15 cellular contexts compared by ENCODE assay signal in genomic region chr7:26363465-26363864, GRCh38.
DNase-seq lines count a peak whose midpoint lies in the region; ATAC-seq, FAIRE-seq and TF ChIP-seq lines count a peak whose summit lies in the region.
"Had no signal": no experiment of that assay in that cellular context is flagged by ENCODE, and none has a peak within 500 bp of the region (broad histone marks: within the 10 kb centered on the region; RNA-seq: fewer than 3 reads in every experiment).

No MANE protein-coding gene starts in this region.

- H3K27me3 Mint-ChIP-seq in natural killer cell (ENCODE audit: low read depth in 2 of 2) = no peaks in the 10 kb centered on the region
- H3K27me3 Mint-ChIP-seq: CD4-positive, CD25-positive, alpha-beta regulatory T cell had no signal

- POLR2A ChIA-PET in HepG2 (lab: Yijun Ruan, JAX) = interaction anchor here (0.7 to 1.7 kb wide), 4 partner anchors 15 to 164 kb away, joined by 3 to 9 read pairs (median 4); partner anchors contain the start of gene SNX10

- intact Hi-C loops in HepG2 (cut with micrococcal nuclease; ENCODE audit: unreplicated experiment) = no loop called here
- intact Hi-C loops in natural killer cell (cut with micrococcal nuclease) = no loop called here

- H3K36me3 Mint-ChIP-seq in natural killer cell = no peaks in the 10 kb centered on the region

- peaks cover 2 to 25% of the 10 kb centered on the region in 2 experiments; a peak in 4 of 5 replicates for H3K36me3 ChIP-seq in HepG2 (replicated peaks in 1 of 2; ENCODE audit: control insufficient read depth in 1 of 2, insufficient read depth in 2 of 2, low read length in 2 of 2)
- H3K36me3 ChIP-seq: BLaER1 had no signal

- H3K9ac ChIP-seq in HepG2 (ENCODE audit: insufficient read depth, low read depth, low read length) = no peak overlapping the region
- H3K9ac ChIP-seq: BLaER1, GM23248 had no signal

- H3K9me3 Mint-ChIP-seq in natural killer cell = no peaks in the 10 kb centered on the region
- H3K9me3 Mint-ChIP-seq: CD4-positive, CD25-positive, alpha-beta regulatory T cell had no signal

- 9% methylated on average over 7 of the region's 7 CpGs for WGBS in HepG2 (ENCODE audit: low lambda C conversion rate)

- FAIRE-seq in G401.6 (lab: Jason Lieb, UNC) (peak; percentile 28), HepG2 (lab: Jason Lieb, UNC) (no peak)
- FAIRE-seq: H54, K562 had no signal

- peaks cover 5 to 7% of the 10 kb centered on the region in 2 donors for H3K4me1 Mint-ChIP-seq in natural killer cell

- DNase-seq in HepG2 (ENCODE audit: low spot score) (no peak), superior temporal gyrus (ENCODE audit: extremely low spot score) (peak; percentile 11), NCI-H446 treated with DMSO at 0.1 percent for 48 hours (lab: John Stamatoyannopoulos, UW) (no peak), natural killer cell (no peak), DMS 273 treated with DMSO at 0.1 percent for 48 hours (lab: John Stamatoyannopoulos, UW) (no peak)
- DNase-seq: CD4-positive, CD25-positive, alpha-beta regulatory T cell; DND-41; GM23248 had no signal

- no peak overlapping the region for H3K4me3 ChIP-seq in HepG2 (replicated peaks in 1 of 3; ENCODE audit: insufficient read depth in 1 of 3, low read depth in 2 of 3, low read length in 3 of 3)
- H3K4me3 ChIP-seq: BLaER1, GM23248, K562 had no signal

- H2AFZ ChIP-seq in HepG2 (ENCODE audit: low read length) = no peak overlapping the region
- H2AFZ ChIP-seq: GM23248 had no signal

- no peak overlapping the region for H3K4me3 Mint-ChIP-seq in natural killer cell
- H3K4me3 Mint-ChIP-seq: CD4-positive, CD25-positive, alpha-beta regulatory T cell had no signal

- TF ChIP-seq EP300 in HepG2 (IDR thresholded peaks at IDR 0.05; ENCODE audit: low read depth in 2 of 2, low read length in 2 of 2) (peak in 1 of 2 experiments; percentile 24; a peak in 1 of 4 replicates), HepG2 (CRISPR knock-in tag; IDR thresholded peaks at IDR 0.05; ENCODE audit: borderline replicate concordance) (no peak)

- peak overlapping the region; percentile 26 for H3K4me2 ChIP-seq in HepG2 (ENCODE audit: low read depth, low read length)
- H3K4me2 ChIP-seq: BLaER1 had no signal

- H3K27ac ChIP-seq in C4-2B = peak overlapping the region; percentile 57; the same call in 1 of the 2 replicates
- no peak overlapping the region for H3K27ac ChIP-seq in HepG2 (ENCODE audit: extremely low read length, insufficient read depth, low read length)
- H3K27ac ChIP-seq: BLaER1, GM23248, HL-60 had no signal

- no peaks in the 10 kb centered on the region for H4K20me1 ChIP-seq in HepG2 (ENCODE audit: insufficient read depth, low read length)
- H4K20me1 ChIP-seq: BLaER1 had no signal

- TF ChIP-seq CTCF in C4-2B (conservative IDR thresholded peaks at IDR 0.05) (no peak), HepG2 (CRISPR knock-in tag; IDR thresholded peaks at IDR 0.05) (no peak), natural killer cell (IDR thresholded peaks at IDR 0.05) (no peak)

- peaks cover 37% of the 10 kb centered on the region for H3K4me1 ChIP-seq in HepG2 (ENCODE audit: insufficient read depth, low read length)

- H3K79me2 ChIP-seq in HepG2 (ENCODE audit: insufficient read depth, low read length) = no peaks in the 10 kb centered on the region

- H3K27me3 ChIP-seq in HepG2 (ENCODE audit: control insufficient read depth in 1 of 2, insufficient read depth in 2 of 2, low read length in 2 of 2) = no peaks in the 10 kb centered on the region
- H3K27me3 ChIP-seq: BLaER1 had no signal

- CTCF ChIA-PET in HepG2 (lab: Yijun Ruan, JAX; ENCODE audit: low intra/inter-chr PET ratio, low total read pairs) = interaction anchor here (1.1 kb wide), 1 partner anchor 85 kb away, joined by 6 read pairs; no protein-coding TSS in a partner anchor

- no peaks in the 10 kb centered on the region for H3K9me3 ChIP-seq in HepG2 (ENCODE audit: low read length)
- H3K9me3 ChIP-seq: BLaER1 had no signal

- BruUV-seq in HepG2 (replicated peaks; lab: Mats Ljungman, UMichigan) = no TSS peak

- peak; percentile 53; the same call in 1 of the 3 replicates for ATAC-seq in HepG2
- ATAC-seq in natural killer cell = no peak
- ATAC-seq: HCT116, K562 had no signal

- TF ChIP-seq RAD21 in HepG2 (CRISPR knock-in tag; IDR thresholded peaks at IDR 0.05) = no peak

- H3K27ac Mint-ChIP-seq in natural killer cell = no peak overlapping the region
- H3K27ac Mint-ChIP-seq: CD4-positive, CD25-positive, alpha-beta regulatory T cell had no signal

- no peak for TF ChIP-seq POLR2A in HepG2 (IDR thresholded peaks at IDR 0.05; ENCODE audit: insufficient read depth in 1 of 2, low read depth in 2 of 2, low read length in 2 of 2)

- in situ Hi-C loops in HepG2 (cut with HindIII; ENCODE audit: extremely low pct_ligation_motif_present, low pct_unique_long_range_greater_than_20kb) = loop anchor here (10.0 kb wide), 1 partner anchor 159 kb away; the partner anchor contains the start of genes CBX3 and HNRNPA2B1

TF ChIP-seq in HepG2, 621 proteins besides CTCF, POLR2A, EP300 and RAD21 (continues in another document):
- TF ChIP-seq CREBL2 (CRISPR knock-in tag; IDR thresholded peaks at IDR 0.05; ENCODE audit: borderline replicate concordance) (no peak), FOXA3 (CRISPR knock-in tag; IDR thresholded peaks at IDR 0.05) (peak; percentile 82), ZNF7 (CRISPR knock-in tag; IDR thresholded peaks at IDR 0.05) (no peak), FOXA1 (IDR thresholded peaks at IDR 0.05) (0 out of 2 replicates have a peak, but pooled peaks have one; percentile 18), FOXA1 (CRISPR knock-in tag; IDR thresholded peaks at IDR 0.05) (no peak), SAP130 (CRISPR knock-in tag; IDR thresholded peaks at IDR 0.05; ENCODE audit: low read depth) (peak; percentile 27; the same call in 1 of the 2 replicates), ZBTB14 (CRISPR knock-in tag; IDR thresholded peaks at IDR 0.05) (no peak), ZFP1 (CRISPR knock-in tag; IDR thresholded peaks at IDR 0.05) (no peak), HMG20A (CRISPR knock-in tag; IDR thresholded peaks at IDR 0.05; ENCODE audit: borderline replicate concordance) (peak; percentile 63; the same call in 1 of the 2 replicates), ZNF615 (CRISPR knock-in tag; IDR thresholded peaks at IDR 0.05; ENCODE audit: borderline replicate concordance) (no peak), KDM2A (CRISPR knock-in tag; IDR thresholded peaks at IDR 0.05; ENCODE audit: borderline replicate concordance, low read depth) (no peak), HOXA7 (CRISPR knock-in tag; IDR thresholded peaks at IDR 0.05) (no peak), RXRB (CRISPR knock-in tag; IDR thresholded peaks at IDR 0.05; ENCODE audit: borderline replicate concordance) (0 out of 2 replicates have a peak, but pooled peaks have one; percentile 17), BCL6 (CRISPR knock-in tag; IDR thresholded peaks at IDR 0.05) (0 out of 2 replicates have a peak, but pooled peaks have one; percentile 20), FOXP1 (IDR thresholded peaks at IDR 0.05) (no peak), FOXP1 (CRISPR knock-in tag; IDR thresholded peaks at IDR 0.05) (peak; percentile 73), TBX3 (IDR thresholded peaks at IDR 0.05; ENCODE audit: borderline replicate concordance) (no peak), ZNF780A (CRISPR knock-in tag; IDR thresholded peaks at IDR 0.05) (no peak), MEF2D (CRISPR knock-in tag; IDR thresholded peaks at IDR 0.05) (no peak), PPARG (CRISPR knock-in tag; conservative IDR thresholded peaks at IDR 0.05) (0 out of 2 replicates have a peak, but pooled peaks have one; percentile 11), ARID5B (CRISPR knock-in tag; IDR thresholded peaks at IDR 0.05) (peak; percentile 76), MED1 (CRISPR knock-in tag; IDR thresholded peaks at IDR 0.05) (0 out of 2 replicates have a peak, but pooled peaks have one; percentile 34), ZNF549 (CRISPR knock-in tag; IDR thresholded peaks at IDR 0.05) (no peak)
